Comparison of ENCODE assay signal across 23 cellular contexts in genomic region chr6:43936476-43936875, GRCh38.
DNase-seq lines count a peak whose midpoint lies in the region; ATAC-seq, FAIRE-seq and TF ChIP-seq lines count a peak whose summit lies in the region.
"Had no signal": no experiment of that assay in that cellular context is flagged by ENCODE, and none has a peak within 500 bp of the region (broad histone marks: within the 10 kb centered on the region; RNA-seq: fewer than 3 reads in every experiment).

No MANE protein-coding gene starts in this region.

- H3K4me3 ChIP-seq in kidney (ENCODE audit: low read length in 2 of 2) (no peak overlapping the region), sigmoid colon (no peak overlapping the region)
- H3K4me3 ChIP-seq: SJSA1 had no signal

- no peak overlapping the region for H4K5ac ChIP-seq in H9 (ENCODE audit: insufficient read length, low read depth, low read length)

- H4K20me1 ChIP-seq in H9 (ENCODE audit: control insufficient read depth, insufficient read depth, insufficient read length), result no peaks in the 10 kb centered on the region

- H4K91ac ChIP-seq in H9 (ENCODE audit: insufficient read length, low read depth, low read length), result no peak overlapping the region

- H3K9me3 ChIP-seq in H9 (ENCODE audit: control insufficient read depth, low read depth, low read length) (no peaks in the 10 kb centered on the region), kidney (ENCODE audit: control insufficient read depth in 1 of 2, low read length in 2 of 2) (no peaks in the 10 kb centered on the region), sigmoid colon (no peaks in the 10 kb centered on the region)
- H3K9me3 ChIP-seq: SJSA1 had no signal

- WGBS in H9 (ENCODE audit: extremely low coverage, insufficient read length, low lambda C conversion rate), result no CpG with 5 or more reads among the region's 9 CpGs
- 91 to 92% methylated on average over 9 of the region's 9 CpGs for WGBS in sigmoid colon, 2 donors

- H3K27me3 Mint-ChIP-seq in activated CD8-positive, alpha-beta memory T cell treated with anti-CD3 and anti-CD28 coated beads, Interleukin-2, amount 10 ng/mL, durations not matched to agents 7 days and 5 days, result peaks cover 2% of the 10 kb centered on the region
- H3K27me3 Mint-ChIP-seq in H9 (ENCODE audit: low read depth), result no peaks in the 10 kb centered on the region

- no peak overlapping the region for H2AK5ac ChIP-seq in H9 (ENCODE audit: insufficient read length, low read length)

- H3K79me1 ChIP-seq in H9 (ENCODE audit: insufficient read depth, low read depth, low read length, poor library complexity, severe bottlenecking), result no peaks in the 10 kb centered on the region

- no peaks in the 10 kb centered on the region for H3K36me3 ChIP-seq in kidney (ENCODE audit: control insufficient read depth in 1 of 2, insufficient read depth in 2 of 2, low read length in 2 of 2)
- H3K36me3 ChIP-seq in sigmoid colon, result no peaks in the 10 kb centered on the region
- H3K36me3 ChIP-seq: brain microvascular endothelial cell, SJSA1 had no signal

- no peak overlapping the region for H3K4ac ChIP-seq in H9 (ENCODE audit: low read depth, low read length)

- TF ChIP-seq CTCF in H9 (conservative IDR thresholded peaks at IDR 0.05) (no peak), kidney (IDR thresholded peaks at IDR 0.05; ENCODE audit: borderline replicate concordance, extremely low read depth, insufficient read depth) (no peak), sigmoid colon (IDR thresholded peaks at IDR 0.05) (no peak)

- no peak overlapping the region for H3K27ac Mint-ChIP-seq in activated CD8-positive, alpha-beta memory T cell treated with anti-CD3 and anti-CD28 coated beads, Interleukin-2, amount 10 ng/mL, durations not matched to agents 7 days and 5 days
- H3K27ac Mint-ChIP-seq in H9, result 0 out of 7 replicates have a peak overlapping the region, but pooled peaks of 1 of the 3 experiments have one; percentile 79
- H3K27ac Mint-ChIP-seq: T-helper 17 cell had no signal

- H3K4me1 Mint-ChIP-seq in activated CD8-positive, alpha-beta memory T cell treated with anti-CD3 and anti-CD28 coated beads, Interleukin-2, amount 10 ng/mL, durations not matched to agents 7 days and 5 days, result no peaks in the 10 kb centered on the region
- peaks cover 12 to 21% of the 10 kb centered on the region in 2 experiments for H3K4me1 Mint-ChIP-seq in H9

- H3K14ac ChIP-seq in H9 (ENCODE audit: insufficient read depth, low read length), result no peak overlapping the region

- H3K36me3 Mint-ChIP-seq in activated CD8-positive, alpha-beta memory T cell treated with anti-CD3 and anti-CD28 coated beads, Interleukin-2, amount 10 ng/mL, durations not matched to agents 7 days and 5 days, result no peaks in the 10 kb centered on the region
- no peaks in the 10 kb centered on the region for H3K36me3 Mint-ChIP-seq in H9 (ENCODE audit: insufficient read depth in 1 of 3, low read depth in 3 of 3)

- peak; percentile 37 for DNase-seq in activated CD8-positive, alpha-beta memory T cell treated with anti-CD3 and anti-CD28 coated beads for 24 hours
- DNase-seq in activated CD8-positive, alpha-beta memory T cell treated with anti-CD3 and anti-CD28 coated beads, Interleukin-2, amount 10 ng/mL, durations not matched to agents 7 days and 5 days, result no peak
- DNase-seq in H9 (peak; percentile 16), kidney (peak; percentile 58), sigmoid colon (peak; percentile 52), middle frontal gyrus (ENCODE audit: extremely low spot score, low spot score) (no peak)
- no peak for DNase-seq in activated CD4-positive, alpha-beta T cell treated with anti-CD3 and anti-CD28 coated beads for 48 hours
- DNase-seq: activated CD4-positive, alpha-beta T cell treated with anti-CD3 and anti-CD28 coated beads for 4 hours; activated gamma-delta T cell; brain microvascular endothelial cell; effector CD8-positive, alpha-beta T cell; erythroblast; GOT3; left colon; NCI-H1048; NCI-H187; stimulated activated CD4-positive, alpha-beta T cell treated with anti-CD3 and anti-CD28 coated beads, Interleukin-2, amount 100 ng/mL, for 24 hours; substantia nigra had no signal

- intact Hi-C loops in kidney (cut with DNase I) (loop anchor here (10.0 kb wide), 1 partner anchor 152 kb away; no protein-coding TSS in a partner anchor), sigmoid colon (cut with DNase I) (no loop called here)

- H3K9ac ChIP-seq in H9 (ENCODE audit: extremely low read depth, insufficient read length, low read length) (no peak overlapping the region), kidney (ENCODE audit: low read length in 2 of 2) (no peak overlapping the region)

- no peak overlapping the region for H3K27ac ChIP-seq in H9 (ENCODE audit: insufficient read length, low read depth, low read length)
- no peak overlapping the region for H3K27ac ChIP-seq in kidney (ENCODE audit: low read depth in 2 of 2, low read length in 2 of 2)
- H3K27ac ChIP-seq in sigmoid colon, result no peak overlapping the region
- H3K27ac ChIP-seq: brain microvascular endothelial cell, SJSA1 had no signal

- H3K9me3 Mint-ChIP-seq in activated CD8-positive, alpha-beta memory T cell treated with anti-CD3 and anti-CD28 coated beads, Interleukin-2, amount 10 ng/mL, durations not matched to agents 7 days and 5 days (ENCODE audit: low read depth), result no peaks in the 10 kb centered on the region
- H3K9me3 Mint-ChIP-seq in H9, result no peaks in the 10 kb centered on the region; a peak in 1 of 5 replicates

- no peaks in the 10 kb centered on the region for H3K79me2 ChIP-seq in H9 (ENCODE audit: insufficient read depth, low read length)

- no peak for TF ChIP-seq POLR2A in sigmoid colon (IDR thresholded peaks at IDR 0.05)

- no peak overlapping the region for H3K4me2 ChIP-seq in H9 (ENCODE audit: insufficient read depth, insufficient read length, low read length)

- H3K27me3 ChIP-seq in H9 (ENCODE audit: insufficient read depth, low read length), result no peaks in the 10 kb centered on the region
- no peaks in the 10 kb centered on the region for H3K27me3 ChIP-seq in sigmoid colon
- H3K27me3 ChIP-seq: brain microvascular endothelial cell, SJSA1 had no signal

- no peak overlapping the region for H3K4me3 Mint-ChIP-seq in activated CD8-positive, alpha-beta memory T cell treated with anti-CD3 and anti-CD28 coated beads, Interleukin-2, amount 10 ng/mL, durations not matched to agents 7 days and 5 days
- no peak overlapping the region for H3K4me3 Mint-ChIP-seq in H9
- H3K4me3 Mint-ChIP-seq: T-helper 17 cell had no signal

- CTCF ChIA-PET in activated CD8-positive, alpha-beta memory T cell treated with anti-CD3 and anti-CD28 coated beads, Interleukin-2, amount 10 ng/mL, durations not matched to agents 7 days and 5 days (lab: Charles Lee), result no interaction called here

- H4K8ac ChIP-seq in H9 (replicated peaks; ENCODE audit: insufficient read length, low read depth, low read length), result no peak overlapping the region

- H3K56ac ChIP-seq in H9 (ENCODE audit: insufficient read length, low read depth, low read length), result no peak overlapping the region

- H2BK5ac ChIP-seq in H9 (ENCODE audit: insufficient read length, low read length), result no peak overlapping the region

- FAIRE-seq in kidney (lab: Jason Lieb, UNC), result no peak
- FAIRE-seq: A204.1, G401.6 had no signal

- H3T11ph ChIP-seq in H9 (ENCODE audit: low read length), result no peak overlapping the region

- H2BK20ac ChIP-seq in H9 (ENCODE audit: low read depth, low read length, poor library complexity, severe bottlenecking), result no peak overlapping the region

- no peak overlapping the region for H3K23ac ChIP-seq in H9 (ENCODE audit: insufficient read length, low read depth, low read length)

- no peak overlapping the region for H3K18ac ChIP-seq in H9 (ENCODE audit: insufficient read length, low read depth, low read length)

- no peak for TF ChIP-seq EP300 in sigmoid colon (IDR thresholded peaks at IDR 0.05)

- H2AFZ ChIP-seq in H9 (ENCODE audit: low read length), result no peak overlapping the region

- H2BK15ac ChIP-seq in H9 (ENCODE audit: low read depth, low read length), result no peak overlapping the region

- ATAC-seq in activated CD8-positive, alpha-beta memory T cell treated with anti-CD3 and anti-CD28 coated beads, Interleukin-2, amount 10 ng/mL, durations not matched to agents 7 days and 5 days, result no peak
- ATAC-seq in HG02852 (IDR thresholded peaks at IDR 0.05; ENCODE audit: unreplicated experiment), result no peak
- ATAC-seq: left colon, T-helper 17 cell had no signal

- H3K23me2 ChIP-seq in H9 (ENCODE audit: insufficient read length, low read depth, low read length, poor library complexity, severe bottlenecking), result no peaks in the 10 kb centered on the region

- H2BK120ac ChIP-seq in H9 (ENCODE audit: low read depth, low read length, poor library complexity, severe bottlenecking), result no peak overlapping the region

- H2BK12ac ChIP-seq in H9 (ENCODE audit: insufficient read length, low read depth, low read length), result no peak overlapping the region

- no peaks in the 10 kb centered on the region; the same call in 1 of the 2 replicates for H3K4me1 ChIP-seq in H9 (ENCODE audit: insufficient read depth, low read length)
- no peaks in the 10 kb centered on the region for H3K4me1 ChIP-seq in kidney (ENCODE audit: control insufficient read depth in 1 of 2, insufficient read depth in 1 of 2, low read depth in 1 of 2, low read length in 2 of 2)
- peaks cover 0 to 11% (median 0%) of the 10 kb centered on the region in 4 donors for H3K4me1 ChIP-seq in sigmoid colon

Comparison
In these comparisons a context has a peak if more than half of its experiments do, and no peak if none do; other contexts are left out.
1. DNase-seq: peak in activated CD8-positive, alpha-beta memory T cell treated with anti-CD3 and anti-CD28 coated beads for 24 hours (single experiment), H9 (single experiment), kidney (single experiment) and sigmoid colon (single experiment); none in activated CD8-positive, alpha-beta memory T cell treated with anti-CD3 and anti-CD28 coated beads, Interleukin-2, amount 10 ng/mL, durations not matched to agents 7 days and 5 days (single experiment), activated CD4-positive, alpha-beta T cell treated with anti-CD3 and anti-CD28 coated beads for 48 hours (single experiment) and middle frontal gyrus (single experiment).